8 cellular contexts compared by ENCODE assay signal in the genomic region with DNA sequence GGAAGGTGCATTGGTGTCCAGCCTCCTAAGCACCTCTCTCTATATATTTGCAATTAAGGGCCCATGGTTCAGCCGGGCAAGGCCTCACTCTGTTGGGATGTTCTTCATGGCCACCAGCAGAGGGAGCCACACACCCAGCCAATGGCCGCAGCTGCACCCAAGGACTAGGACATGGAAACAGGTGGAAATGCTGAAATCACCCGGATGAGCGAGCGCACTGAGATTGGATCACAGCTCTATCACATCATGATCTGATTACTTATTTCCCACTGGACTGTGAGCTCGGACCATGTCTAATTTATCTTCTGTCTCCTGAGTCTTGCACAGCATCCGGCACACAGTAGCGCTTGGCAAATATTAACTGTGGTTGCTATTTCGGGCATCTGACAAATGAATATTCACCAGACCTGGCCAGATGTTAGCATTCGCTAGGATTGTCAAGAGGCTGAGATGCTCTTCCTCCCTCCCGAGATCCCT. TPM values are rescaled to one million over a fixed set of nuclear protein-coding genes. Genes with fewer than 3 reads are reported as not detected.
DNase-seq lines count a peak whose midpoint lies in the region; ATAC-seq and TF ChIP-seq lines count a peak whose summit lies in the region.

No MANE protein-coding gene starts in this region.

- H3K27me3 ChIP-seq in GM23248 (replicated peaks; ENCODE audit: insufficient read depth) (no peaks in the 10 kb centered on the region), adrenal gland (no peaks in the 10 kb centered on the region), heart left ventricle (no peaks in the 10 kb centered on the region), psoas muscle (ENCODE audit: insufficient read depth in 3 of 3, low read length in 2 of 3) (no peaks in the 10 kb centered on the region), uterus (no peaks in the 10 kb centered on the region)

- H3K4me1 ChIP-seq in GM23248 (ENCODE audit: insufficient read depth) (no peaks in the 10 kb centered on the region), adrenal gland (replicated peaks in 1 of 2) (peaks cover 0 to 4% of the 10 kb centered on the region in 2 donors), heart left ventricle (peaks cover 0 to 10% (median 0%) of the 10 kb centered on the region in 12 donors), psoas muscle (no peaks in the 10 kb centered on the region), uterus (no peaks in the 10 kb centered on the region)

- no peak overlapping the region for H3K4me2 ChIP-seq in GM23248 (ENCODE audit: unreplicated experiment)

- in situ Hi-C loops in GM23248 (cut with MboI) = no loop called here

- H3K9me2 ChIP-seq in GM23248 (ENCODE audit: insufficient read depth) = no peaks in the 10 kb centered on the region

- WGBS in GM23248 (ENCODE audit: low coverage in 1 of 2, low lambda C conversion rate in 2 of 2, missing lambda C conversion rate in 2 of 2), 2 experiments = 35 to 36% methylated on average over 11 of the region's 11 CpGs
- WGBS in adrenal gland, 4 donors = 11 to 23% (median 21%) methylated on average over 11 of the region's 11 CpGs
- WGBS in heart left ventricle, 4 donors = 18 to 23% (median 19%) methylated on average over 11 of the region's 11 CpGs
- 11 to 18% (median 14%) methylated on average over 11 of the region's 11 CpGs for WGBS in psoas muscle, 3 donors

- no peaks in the 10 kb centered on the region for H3K9me3 ChIP-seq in GM23248 (ENCODE audit: low read depth)
- H3K9me3 ChIP-seq in adrenal gland (replicated peaks in 1 of 3) = no peaks in the 10 kb centered on the region
- H3K9me3 ChIP-seq in heart left ventricle = no peaks in the 10 kb centered on the region
- no peaks in the 10 kb centered on the region for H3K9me3 ChIP-seq in psoas muscle
- H3K9me3 ChIP-seq in uterus = no peaks in the 10 kb centered on the region

- peaks cover 7% of the 10 kb centered on the region for H3F3A ChIP-seq in GM23248 (ENCODE audit: insufficient read depth)

- intact Hi-C loops in adrenal gland (cut with DNase I) (loop anchor here in 1 of 2 donors (5.0 kb wide), 1 partner anchor 196 kb away; no protein-coding TSS in a partner anchor), heart left ventricle (cut with DNase I) (loop anchor here (2.0 to 10.0 kb wide), 10 partner anchors 36 to 384 kb away; no protein-coding TSS in a partner anchor), psoas muscle (cut with DNase I) (loop anchor here in 1 of 2 donors (2.0 to 5.0 kb wide), 3 partner anchors 40 to 194 kb away; no protein-coding TSS in a partner anchor), uterus (cut with DNase I; ENCODE audit: low total_unique reads) (loop anchor here (10.0 kb wide), 1 partner anchor 194 kb away; no protein-coding TSS in a partner anchor)

- peak; percentile 87 to 98 (median 94) for TF ChIP-seq CTCF in adrenal gland (IDR thresholded peaks at IDR 0.05)
- TF ChIP-seq CTCF in heart left ventricle (IDR thresholded peaks at IDR 0.05) = peak; percentile 82 to 97 (median 94)
- TF ChIP-seq CTCF in psoas muscle (IDR thresholded peaks at IDR 0.05) = peak; percentile 98
- TF ChIP-seq CTCF in uterus (IDR thresholded peaks at IDR 0.05) = peak; percentile 87 to 91 (median 90)

- H3K36me3 ChIP-seq in GM23248 (ENCODE audit: low read depth) (no peaks in the 10 kb centered on the region), adrenal gland (replicated peaks in 1 of 2) (no peaks in the 10 kb centered on the region), heart left ventricle (peaks cover 0 to 5% (median 0%) of the 10 kb centered on the region in 9 donors), psoas muscle (ENCODE audit: insufficient read depth in 1 of 2, low read depth in 1 of 2) (no peaks in the 10 kb centered on the region), uterus (no peaks in the 10 kb centered on the region)

- ATAC-seq in heart left ventricle = peak; percentile 86 to 97 (median 95)
- peak; percentile 96 to 99 (median 98) for ATAC-seq in psoas muscle

- TF ChIP-seq POLR2A in adrenal gland (IDR thresholded peaks at IDR 0.05) (no peak), heart left ventricle (IDR thresholded peaks at IDR 0.05) (no peak), uterus (IDR thresholded peaks at IDR 0.05) (no peak)

- DNase-seq in AML-193 (lab: John Stamatoyannopoulos, UW) (peak; percentile 57 to 60), GM23248 (peak; percentile 85), NCI-H146 treated with DMSO at 0.1 percent for 48 hours (lab: John Stamatoyannopoulos, UW; ENCODE audit: unreplicated experiment) (peak; percentile 61), T-helper 1 cell (peak; percentile 27 to 73 (median 60)), adrenal gland (peak; percentile 83 to 95 (median 89)), heart left ventricle (peak; percentile 74 to 86 (median 80)), psoas muscle (peak; percentile 70 to 90), uterus (peak; percentile 65 to 75)

- no peak overlapping the region for H2AFZ ChIP-seq in GM23248

- H3K27ac ChIP-seq in GM23248 (no peak overlapping the region), adrenal gland (peak overlapping the region in 2 of 5 donors; percentile 17 to 30), heart left ventricle (no peak overlapping the region), psoas muscle (peak overlapping the region; percentile 46), uterus (no peak overlapping the region)

- no peaks in the 10 kb centered on the region for H4K20me1 ChIP-seq in GM23248 (ENCODE audit: insufficient read depth)

- H3K9ac ChIP-seq in GM23248 = no peak overlapping the region

- no peaks in the 10 kb centered on the region for H3K79me2 ChIP-seq in GM23248 (ENCODE audit: insufficient read depth)

- H3K4me3 ChIP-seq in GM23248 = no peak overlapping the region
- no peak overlapping the region for H3K4me3 ChIP-seq in adrenal gland
- peak overlapping the region in 1 of 12 donors; percentile 26 for H3K4me3 ChIP-seq in heart left ventricle
- H3K4me3 ChIP-seq in psoas muscle = peak overlapping the region; percentile 37
- H3K4me3 ChIP-seq in uterus = no peak overlapping the region

RNA-seq across cellular contexts. Expression of gene KIF3C, which starts 31.2 kb away (rescaled TPM):
- 7.2 and 18.2 TPM in 2 replicates for total RNA-seq in GM23248 (2014; rRNA removed; shearing (Covaris generic))
- polyA plus RNA-seq in GM23248 (2016; fragmentation: Nextera tagmentation; extraction: Ambion mirVana) (7.0 and 7.5 TPM in 2 replicates), adrenal gland (10 to 100 TPM in 1 of 3 donors, 1 to 10 TPM in 2; 2.8 to 10.4 (median 6.4) TPM), heart left ventricle (1 to 10 TPM; 1.3 to 1.8 TPM), psoas muscle (1 to 10 TPM in 2 of 3 donors, under 1 TPM in 1; 0.82 to 2.9 (median 1.7) TPM)
- total RNA-seq in adrenal gland (10 to 100 TPM in 4 of 8 donors, 1 to 10 TPM in 4; 5.0 to 22.8 (median 10.0) TPM), heart left ventricle (1 to 10 TPM in 8 of 9 donors, under 1 TPM in 1; 0.93 to 8.9 (median 3.1) TPM), psoas muscle (1 to 10 TPM; 1.3 to 3.3 (median 1.8) TPM), uterus (10 to 100 TPM in 1 of 4 donors, 1 to 10 TPM in 3; 3.5 to 12.6 (median 7.4) TPM)
